17 cellular contexts compared by ENCODE assay signal in the genomic region with DNA sequence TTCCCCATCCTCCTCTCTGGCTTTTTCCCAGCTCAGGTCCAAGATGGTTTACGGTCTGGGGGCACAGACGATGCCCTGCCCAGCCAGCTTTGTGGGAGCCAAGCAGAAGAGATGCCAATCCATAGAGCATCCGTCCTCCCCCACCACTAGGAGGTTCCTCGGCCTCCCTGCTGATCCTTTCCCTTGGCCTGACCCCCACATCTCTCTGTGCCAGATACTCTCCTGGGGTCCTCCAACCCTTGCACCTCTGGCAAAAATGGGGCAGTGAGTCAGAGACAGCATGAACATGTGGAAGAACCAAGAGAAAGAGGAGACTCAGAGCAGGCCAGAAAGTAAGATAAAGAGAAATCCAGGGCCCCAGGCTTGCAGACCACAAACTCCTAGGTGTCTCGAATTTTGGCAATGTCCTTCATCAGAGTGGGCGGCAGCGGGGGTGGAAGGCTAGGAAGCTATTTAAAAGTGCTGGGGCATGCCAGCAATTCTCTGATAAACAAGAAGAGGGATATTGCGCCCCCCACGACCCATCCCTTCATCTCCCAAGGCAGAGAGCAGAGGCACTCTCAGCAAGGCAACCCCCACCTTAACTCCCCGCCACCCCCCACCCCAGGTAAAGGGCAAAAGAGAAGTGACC. TPM values are rescaled to one million over a fixed set of nuclear protein-coding genes. Genes with fewer than 3 reads are reported as not detected.
DNase-seq lines count a peak whose midpoint lies in the region; ATAC-seq and TF ChIP-seq lines count a peak whose summit lies in the region.
"Had no signal": no experiment of that assay in that cellular context is flagged by ENCODE, and none has a peak within 500 bp of the region (broad histone marks: within the 10 kb centered on the region; RNA-seq: fewer than 3 reads in every experiment).

No MANE protein-coding gene starts in this region.

- H3K4me3 Mint-ChIP-seq in endodermal cell, result peak overlapping the region; percentile 49

- peak overlapping the region; percentile 79 for H2BK5ac ChIP-seq in neuronal stem cell (ENCODE audit: low read length)

- H4K8ac ChIP-seq in neuronal stem cell (ENCODE audit: low read depth, low read length), result no peak overlapping the region

- H3K9ac ChIP-seq in endodermal cell (ENCODE audit: extremely low read depth, low read length, poor library complexity, severe bottlenecking) (peak overlapping the region; percentile 1), neuronal stem cell (ENCODE audit: low read depth, low read length, poor library complexity) (peak overlapping the region; percentile 60)

- no peaks in the 10 kb centered on the region for H3K9me3 Mint-ChIP-seq in endodermal cell

- no peak overlapping the region for H2BK15ac ChIP-seq in neuronal stem cell (ENCODE audit: low read length)

- 56% methylated on average over 10 of the region's 10 CpGs for WGBS in right cardiac atrium
- 35 to 36% methylated on average over 5 to 10 of the region's 10 CpGs for WGBS in endodermal cell (ENCODE audit: insufficient coverage in 1 of 2, insufficient read length in 1 of 2), 2 experiments
- WGBS in neuronal stem cell (ENCODE audit: extremely low coverage in 2 of 2, insufficient read length in 2 of 2, insufficient replicate concordance in 1 of 2), 2 donors, result no CpG with 5 or more reads among the region's 10 CpGs

- peaks cover 10% of the 10 kb centered on the region for H3K79me1 ChIP-seq in neuronal stem cell (ENCODE audit: low read depth, low read length)

- H2BK12ac ChIP-seq in neuronal stem cell (ENCODE audit: low read length), result peak overlapping the region; percentile 78

- H3K4me3 ChIP-seq in right cardiac atrium (ENCODE audit: low read length) (peak overlapping the region; percentile 38), endodermal cell (ENCODE audit: low read length) (peak overlapping the region; percentile 67), neuronal stem cell (ENCODE audit: low read length in 2 of 2) (no peak overlapping the region)

- H3K36me3 Mint-ChIP-seq in endodermal cell (ENCODE audit: low read depth), result peaks cover 6% of the 10 kb centered on the region

- H3K36me3 ChIP-seq in endodermal cell (ENCODE audit: control insufficient read depth, insufficient read depth, low read length) (no peaks in the 10 kb centered on the region), neuronal stem cell (replicated peaks in 1 of 2; ENCODE audit: control insufficient read depth in 2 of 2, insufficient read depth in 2 of 2, low read length in 2 of 2) (peaks cover 0 to 18% of the 10 kb centered on the region in 2 donors)

- H3K27me3 Mint-ChIP-seq in endodermal cell (ENCODE audit: insufficient read depth), result no peaks in the 10 kb centered on the region

- H3K4me1 ChIP-seq in right cardiac atrium (ENCODE audit: control insufficient read depth, insufficient read depth, low read length) (peaks cover 9% of the 10 kb centered on the region), endodermal cell (ENCODE audit: control insufficient read depth, insufficient read depth, low read length) (peaks cover 62% of the 10 kb centered on the region), neuronal stem cell (ENCODE audit: control insufficient read depth in 2 of 2, insufficient read depth in 1 of 2, low read depth in 1 of 2, low read length in 2 of 2) (peaks cover 63 to 79% of the 10 kb centered on the region in 2 donors)

- ATAC-seq in right cardiac atrium (no peak), left ventricle myocardium superior (no peak), GM21515 (IDR thresholded peaks at IDR 0.05; ENCODE audit: unreplicated experiment) (no peak), GM21786 (IDR thresholded peaks at IDR 0.05; ENCODE audit: unreplicated experiment) (no peak), HG02840 (IDR thresholded peaks at IDR 0.05; ENCODE audit: low FRiP score, unreplicated experiment) (no peak)
- ATAC-seq: Panc1 had no signal

- no peak overlapping the region for H3K23ac ChIP-seq in neuronal stem cell (ENCODE audit: low read depth, low read length, poor library complexity)

- no peak overlapping the region for H3K14ac ChIP-seq in neuronal stem cell (ENCODE audit: low read length)

- H4K91ac ChIP-seq in neuronal stem cell (ENCODE audit: low read depth, low read length, poor library complexity), result peak overlapping the region; percentile 74

- H3K27me3 ChIP-seq in right cardiac atrium (ENCODE audit: control insufficient read depth, insufficient read depth) (no peaks in the 10 kb centered on the region), endodermal cell (ENCODE audit: control insufficient read depth, insufficient read depth, low read length, poor library complexity, severe bottlenecking) (no peaks in the 10 kb centered on the region), neuronal stem cell (ENCODE audit: control insufficient read depth in 3 of 3, insufficient read depth in 3 of 3, low read depth in 1 of 3, low read length in 3 of 3) (peaks cover 0 to 45% (median 0%) of the 10 kb centered on the region in 3 experiments)

- H3K18ac ChIP-seq in neuronal stem cell (ENCODE audit: low read length), result peak overlapping the region; percentile 89

- H3K27ac Mint-ChIP-seq in endodermal cell, result peak overlapping the region; percentile 79

- peak overlapping the region; percentile 83 for H2BK120ac ChIP-seq in neuronal stem cell (ENCODE audit: low read depth, low read length)

- DNase-seq in right cardiac atrium (no peak), left ventricle myocardium superior (no peak), endodermal cell (no peak), neuronal stem cell (ENCODE audit: low spot score) (no peak), RPMI8226 (no peak)
- DNase-seq: ACHN; activated CD4-positive, alpha-beta T cell treated with anti-CD3 and anti-CD28 coated beads, Interleukin-2, amount 50 U/mL, for 48 hours; activated gamma-delta T cell; DMS53; erythroblast; small intestine; trophoblast cell had no signal

- H3K4ac ChIP-seq in neuronal stem cell (ENCODE audit: low read length), result no peak overlapping the region

- H3K27ac ChIP-seq in right cardiac atrium (ENCODE audit: low read length) (no peak overlapping the region), endodermal cell (ENCODE audit: low read depth, low read length) (peak overlapping the region; percentile 78), neuronal stem cell (replicated peaks; ENCODE audit: low read length) (peak overlapping the region; percentile 90)

- peak overlapping the region; percentile 78 for H2AFZ ChIP-seq in neuronal stem cell (ENCODE audit: low read length)

- H3K4me2 ChIP-seq in neuronal stem cell (ENCODE audit: insufficient read depth, low read length, poor library complexity, severe bottlenecking), result peak overlapping the region; percentile 41

- H3K4me1 Mint-ChIP-seq in endodermal cell, result peaks cover 90% of the 10 kb centered on the region

- peak; percentile 33 for TF ChIP-seq CTCF in endodermal cell (conservative IDR thresholded peaks at IDR 0.05)

- H2AK5ac ChIP-seq in neuronal stem cell (ENCODE audit: low read depth, low read length), result peak overlapping the region; percentile 73

- no peaks in the 10 kb centered on the region for H3K9me3 ChIP-seq in right cardiac atrium (ENCODE audit: control insufficient read depth, low read length)
- H3K9me3 ChIP-seq in endodermal cell (ENCODE audit: control insufficient read depth, low read length), result no peaks in the 10 kb centered on the region
- H3K9me3 ChIP-seq in neuronal stem cell (replicated peaks in 1 of 2; ENCODE audit: control insufficient read depth in 2 of 2, insufficient read depth in 1 of 2, low read depth in 1 of 2, low read length in 2 of 2), result no peaks in the 10 kb centered on the region

- intact Hi-C loops in right cardiac atrium (cut with DNase I) (no loop called here), left ventricle myocardium superior (cut with micrococcal nuclease) (no loop called here)

RNA-seq across cellular contexts. Expression of a gene that starts 11.4 kb away (rescaled TPM):
- total RNA-seq in right cardiac atrium, result under 1 TPM in 1 of 4 donors, not detected in 3; 0.09 TPM
- polyA plus RNA-seq in right cardiac atrium, result 0.07 TPM
- not detected for total RNA-seq in left ventricle myocardium superior
- total RNA-seq in endodermal cell, result 1 to 10 TPM; 7.4 to 7.6 TPM
- 9.3 TPM for polyA plus RNA-seq in endodermal cell (2013, experiment 1 of 2)
- 9.8 TPM for polyA plus RNA-seq in endodermal cell (2013, experiment 2 of 2)
- polyA plus RNA-seq in neuronal stem cell (2013, experiment 1 of 2), result 75.0 TPM
- polyA plus RNA-seq in neuronal stem cell (2013, experiment 2 of 2), result 75.3 TPM

RNA-seq across cellular contexts. Expression of a gene that starts 22.6 kb away (rescaled TPM):
- total RNA-seq in right cardiac atrium (not detected), left ventricle myocardium superior (not detected), endodermal cell (10 to 100 TPM; 13.5 to 16.7 TPM)
- polyA plus RNA-seq in right cardiac atrium, result not detected
- 20.5 TPM for polyA plus RNA-seq in endodermal cell (2013, experiment 1 of 2)
- polyA plus RNA-seq in endodermal cell (2013, experiment 2 of 2), result 20.2 TPM
- polyA plus RNA-seq in neuronal stem cell (2013, experiment 1 of 2), result 108 TPM
- polyA plus RNA-seq in neuronal stem cell (2013, experiment 2 of 2), result 112 TPM
- total RNA-seq: T-helper 2 cell treated with Interferon-gamma antibody and Interleukin-4, amounts not matched to agents 100 ng/mL and 5 ng/mL, for 36 hours had no signal

Comparison
In these comparisons a context has a peak if more than half of its experiments do, and no peak if none do; other contexts are left out.
1. H3K4me3 ChIP-seq: peak in right cardiac atrium (single experiment) and endodermal cell (single experiment); none in neuronal stem cell (0 of 2).
2. RNA of a gene that starts 22.6 kb away (total RNA-seq): 13.5 to 16.7 TPM in endodermal cell; not detected in left ventricle myocardium superior (single experiment) and not detected in right cardiac atrium; every median in the first group is over 10 times any median in the second.